In genomic region chr2:142130111-142131015, GRCh38 we compare ENCODE assay signal across 9 cellular contexts. TPM values are rescaled to one million over a fixed set of nuclear protein-coding genes. Genes with fewer than 3 reads are reported as not detected.
DNase-seq lines count a peak whose midpoint lies in the region; ATAC-seq and TF ChIP-seq lines count a peak whose summit lies in the region.
"Had no signal": no experiment of that assay in that cellular context is flagged by ENCODE, and none has a peak within 500 bp of the region (broad histone marks: within the 10 kb centered on the region; RNA-seq: fewer than 3 reads in every experiment).

No MANE protein-coding gene starts in this region.

- H3K27ac ChIP-seq in HUES6 (ENCODE audit: low read depth, low read length) (no peak overlapping the region), gastroesophageal sphincter (peak overlapping the region in 2 of 4 donors; percentile 38 to 41)

- H3K4me3 ChIP-seq in HUES6 (ENCODE audit: low read depth, low read length) (peak overlapping the region; percentile 85), gastroesophageal sphincter (peak overlapping the region; percentile 30 to 57)

- WGBS in gastroesophageal sphincter (ENCODE audit: low coverage in 1 of 2), 2 donors, result 0% methylated on average over 22 to 23 of the region's 69 CpGs

- peaks cover 2% of the 10 kb centered on the region for H3K9me3 Mint-ChIP-seq in activated naive CD4-positive, alpha-beta T cell treated with anti-CD3 and anti-CD28 coated beads for 36 hours
- H3K9me3 Mint-ChIP-seq in activated CD8-positive, alpha-beta T cell treated with anti-CD3 and anti-CD28 coated beads for 36 hours, result no peaks in the 10 kb centered on the region
- no peaks in the 10 kb centered on the region for H3K9me3 Mint-ChIP-seq in neural crest cell

- H3K9me3 ChIP-seq in HUES6 (ENCODE audit: control insufficient read depth, insufficient read depth, low read depth, low read length) (no peaks in the 10 kb centered on the region), gastroesophageal sphincter (no peaks in the 10 kb centered on the region)

- H3K36me3 ChIP-seq in HUES6 (ENCODE audit: control insufficient read depth, insufficient read depth, low read length) (no peaks in the 10 kb centered on the region), gastroesophageal sphincter (no peaks in the 10 kb centered on the region)

- peak overlapping the region; percentile 64 for H3K9ac ChIP-seq in HUES6 (ENCODE audit: low read length)

- DNase-seq in activated naive CD4-positive, alpha-beta T cell treated with anti-CD3 and anti-CD28 coated beads for 36 hours, result peak; percentile 4
- DNase-seq in activated naive CD4-positive, alpha-beta T cell treated with Interleukin-2 at 50 U/mL for 16 hours, result no peak
- peak; percentile 0 for DNase-seq in activated CD8-positive, alpha-beta T cell treated with anti-CD3 and anti-CD28 coated beads for 36 hours
- DNase-seq in neural crest cell (ENCODE audit: low read depth, low spot score) (peak; percentile 26), OCI-M2 (lab: John Stamatoyannopoulos, UW; ENCODE audit: unreplicated experiment) (no peak)
- no peak for DNase-seq in activated CD8-positive, alpha-beta memory T cell treated with anti-CD3 and anti-CD28 coated beads, Interleukin-2, amount 50 U/mL, for 48 hours

- no peak for TF ChIP-seq POLR2A in gastroesophageal sphincter (IDR thresholded peaks at IDR 0.05)

- intact Hi-C loops in activated naive CD4-positive, alpha-beta T cell treated with anti-CD3 and anti-CD28 coated beads for 36 hours (cut with micrococcal nuclease), result no loop called here
- intact Hi-C loops in activated CD8-positive, alpha-beta T cell treated with anti-CD3 and anti-CD28 coated beads for 36 hours (cut with micrococcal nuclease), result no loop called here

- no peak for ATAC-seq in activated CD8-positive, alpha-beta T cell treated with anti-CD3 and anti-CD28 coated beads for 36 hours
- peak; percentile 45 for ATAC-seq in gastroesophageal sphincter
- ATAC-seq: naive thymus-derived CD8-positive, alpha-beta T cell had no signal

- no peaks in the 10 kb centered on the region for H3K36me3 Mint-ChIP-seq in activated naive CD4-positive, alpha-beta T cell treated with anti-CD3 and anti-CD28 coated beads for 36 hours (ENCODE audit: low read depth)
- no peaks in the 10 kb centered on the region for H3K36me3 Mint-ChIP-seq in activated CD8-positive, alpha-beta T cell treated with anti-CD3 and anti-CD28 coated beads for 36 hours (ENCODE audit: low read depth)
- no peaks in the 10 kb centered on the region for H3K36me3 Mint-ChIP-seq in neural crest cell (ENCODE audit: low read depth)

- POLR2A ChIA-PET in activated CD8-positive, alpha-beta T cell treated with anti-CD3 and anti-CD28 coated beads for 36 hours (lab: Charles Lee), result no interaction called here

- no peak overlapping the region for H3K4me3 Mint-ChIP-seq in activated naive CD4-positive, alpha-beta T cell treated with anti-CD3 and anti-CD28 coated beads for 36 hours
- H3K4me3 Mint-ChIP-seq in activated CD8-positive, alpha-beta T cell treated with anti-CD3 and anti-CD28 coated beads for 36 hours, result no peak overlapping the region
- peak overlapping the region; percentile 89 for H3K4me3 Mint-ChIP-seq in neural crest cell

- no peak for TF ChIP-seq CTCF in activated CD8-positive, alpha-beta T cell treated with anti-CD3 and anti-CD28 coated beads for 36 hours (IDR thresholded peaks at IDR 0.05)
- TF ChIP-seq CTCF in gastroesophageal sphincter (IDR thresholded peaks at IDR 0.05), result no peak
- no peak for TF ChIP-seq CTCF in neural crest cell (conservative IDR thresholded peaks at IDR 0.05)

- peaks cover 5% of the 10 kb centered on the region for H3K4me1 Mint-ChIP-seq in activated naive CD4-positive, alpha-beta T cell treated with anti-CD3 and anti-CD28 coated beads for 36 hours (ENCODE audit: low read depth)
- H3K4me1 Mint-ChIP-seq in activated CD8-positive, alpha-beta T cell treated with anti-CD3 and anti-CD28 coated beads for 36 hours (ENCODE audit: low read depth), result peaks cover 4% of the 10 kb centered on the region
- peaks cover 24% of the 10 kb centered on the region for H3K4me1 Mint-ChIP-seq in neural crest cell

- no peak for TF ChIP-seq EP300 in gastroesophageal sphincter (IDR thresholded peaks at IDR 0.05)

- H3K27me3 ChIP-seq in HUES6 (ENCODE audit: control insufficient read depth, insufficient read depth, low read length) (peaks cover 48% of the 10 kb centered on the region), gastroesophageal sphincter (peaks cover 15% of the 10 kb centered on the region)

- H3K27ac Mint-ChIP-seq in activated naive CD4-positive, alpha-beta T cell treated with anti-CD3 and anti-CD28 coated beads for 36 hours, result no peak overlapping the region
- H3K27ac Mint-ChIP-seq in activated CD8-positive, alpha-beta T cell treated with anti-CD3 and anti-CD28 coated beads for 36 hours, result no peak overlapping the region
- H3K27ac Mint-ChIP-seq in neural crest cell (ENCODE audit: unreplicated experiment), result no peak overlapping the region
- H3K27ac Mint-ChIP-seq: naive thymus-derived CD8-positive, alpha-beta T cell had no signal

- peaks cover 33% of the 10 kb centered on the region for H3K27me3 Mint-ChIP-seq in activated naive CD4-positive, alpha-beta T cell treated with anti-CD3 and anti-CD28 coated beads for 36 hours (ENCODE audit: low read depth)
- H3K27me3 Mint-ChIP-seq in activated CD8-positive, alpha-beta T cell treated with anti-CD3 and anti-CD28 coated beads for 36 hours, result peaks cover 29% of the 10 kb centered on the region
- H3K27me3 Mint-ChIP-seq in neural crest cell (ENCODE audit: low read depth), result peaks cover 72% of the 10 kb centered on the region

- H3K4me1 ChIP-seq in HUES6 (ENCODE audit: control insufficient read depth, insufficient read depth, low read length) (peaks cover 7% of the 10 kb centered on the region; the same call in 1 of the 2 replicates), gastroesophageal sphincter (peaks cover 0 to 21% (median 0%) of the 10 kb centered on the region in 3 donors)

- CTCF ChIA-PET in activated naive CD4-positive, alpha-beta T cell treated with anti-CD3 and anti-CD28 coated beads for 36 hours (lab: Charles Lee), result interaction anchor here (0.6 kb wide), 1 partner anchor 236 kb away, joined by 3 read pairs; no protein-coding TSS in a partner anchor
- CTCF ChIA-PET in activated CD8-positive, alpha-beta T cell treated with anti-CD3 and anti-CD28 coated beads for 36 hours (lab: Charles Lee), result interaction anchor here (0.9 kb wide), 1 partner anchor 10 kb away, joined by 3 read pairs; no protein-coding TSS in a partner anchor

RNA-seq across cellular contexts. Expression of gene LRP1B, which starts 0.5 kb away (rescaled TPM):
- total RNA-seq in activated naive CD4-positive, alpha-beta T cell treated with anti-CD3 and anti-CD28 coated beads for 36 hours, result not detected
- not detected for total RNA-seq in activated CD8-positive, alpha-beta T cell treated with anti-CD3 and anti-CD28 coated beads for 36 hours
- total RNA-seq in gastroesophageal sphincter (10 to 100 TPM in 1 of 4 donors, 1 to 10 TPM in 1, under 1 TPM in 2; 0.27 to 20.7 (median 3.2) TPM), neural crest cell (0.54 and 1.5 TPM in 2 replicates)
- total RNA-seq: naive thymus-derived CD8-positive, alpha-beta T cell had no signal

Comparison
In these comparisons a context has a peak if more than half of its experiments do, and no peak if none do; other contexts are left out.
1. DNase-seq: peak in activated naive CD4-positive, alpha-beta T cell treated with anti-CD3 and anti-CD28 coated beads for 36 hours (single experiment), activated CD8-positive, alpha-beta T cell treated with anti-CD3 and anti-CD28 coated beads for 36 hours (single experiment) and neural crest cell (single experiment); none in activated naive CD4-positive, alpha-beta T cell treated with Interleukin-2 at 50 U/mL for 16 hours (single experiment), OCI-M2 (single experiment) and activated CD8-positive, alpha-beta memory T cell treated with anti-CD3 and anti-CD28 coated beads, Interleukin-2, amount 50 U/mL, for 48 hours (single experiment).